Comparison of ENCODE assay signal across 1 cellular context in genomic region chr12:51377099-51377984, GRCh38.
TF ChIP-seq lines count a peak whose summit lies in the region.

No MANE protein-coding gene starts in this region.

TF ChIP-seq in IMR-90, 13 proteins besides CTCF, POLR2A, EP300 and RAD21:
- no peak for TF ChIP-seq NFE2L2 (IDR thresholded peaks at IDR 0.05; ENCODE audit: low read depth, low read length)
- TF ChIP-seq RFX5 (IDR thresholded peaks at IDR 0.05; ENCODE audit: low read depth, low read length), result no peak
- no peak for TF ChIP-seq USF2 (IDR thresholded peaks at IDR 0.05; ENCODE audit: low read depth, low read length)
- TF ChIP-seq ELK1 (IDR thresholded peaks at IDR 0.05; ENCODE audit: borderline replicate concordance, low read depth, low read length), result no peak
- no peak for TF ChIP-seq SMC3 (IDR thresholded peaks at IDR 0.05; ENCODE audit: low read depth, low read length)
- no peak for TF ChIP-seq MAZ (IDR thresholded peaks at IDR 0.05; ENCODE audit: borderline replicate concordance, low read depth, low read length)
- TF ChIP-seq MAFK (IDR thresholded peaks at IDR 0.05; ENCODE audit: low read depth, low read length), result no peak
- TF ChIP-seq CEBPB (IDR thresholded peaks at IDR 0.05; ENCODE audit: low read depth, low read length), result no peak
